Comparison of ENCODE assay signal across 8 cellular contexts in genomic region chr21:45427331-45428271, GRCh38. TPM values are rescaled to one million over a fixed set of nuclear protein-coding genes. Genes with fewer than 3 reads are reported as not detected.
DNase-seq lines count a peak whose midpoint lies in the region; ATAC-seq, FAIRE-seq and TF ChIP-seq lines count a peak whose summit lies in the region.

No MANE protein-coding gene starts in this region.

- H3K9me3 ChIP-seq in small intestine (ENCODE audit: control insufficient read depth, low read depth): no peaks in the 10 kb centered on the region

- no peaks in the 10 kb centered on the region for H3K36me3 ChIP-seq in small intestine (ENCODE audit: control insufficient read depth in 2 of 2, insufficient read depth in 2 of 2, low read length in 2 of 2)

- DNase-seq in ELF-1 (ENCODE audit: low read depth, low spot score): peak; percentile 96
- DNase-seq in foreskin melanocyte: peak; percentile 84
- peak; percentile 90 for DNase-seq in posterior vena cava (ENCODE audit: low spot score)
- DNase-seq in small intestine: no peak
- DNase-seq in NCI-H1092 (lab: John Stamatoyannopoulos, UW): no peak
- DNase-seq in NCI-H1694 (lab: John Stamatoyannopoulos, UW): no peak
- no peak for DNase-seq in NCI-H2227 (lab: John Stamatoyannopoulos, UW; ENCODE audit: unreplicated experiment)

- WGBS in small intestine, 3 donors: 62 to 74% (median 64%) methylated on average over 42 to 45 of the region's 45 CpGs

- peak overlapping the region in 1 of 2 donors; percentile 14 for H3K27ac ChIP-seq in small intestine (ENCODE audit: low read depth in 1 of 2, low read length in 1 of 2)

- no peaks in the 10 kb centered on the region for H3K27me3 ChIP-seq in small intestine (ENCODE audit: control insufficient read depth in 2 of 2, insufficient read depth in 2 of 2, low read length in 2 of 2)

- H3K4me1 ChIP-seq in small intestine (ENCODE audit: control insufficient read depth in 2 of 2, insufficient read depth in 1 of 2, low read depth in 1 of 2, low read length in 1 of 2): no peaks in the 10 kb centered on the region

- intact Hi-C loops in posterior vena cava (cut with DNase I): no loop called here

- no peak overlapping the region for H3K4me3 ChIP-seq in small intestine (ENCODE audit: low read depth in 1 of 2, low read length in 2 of 2)

- ATAC-seq in SK-N-SH treated with all-trans-retinoic acid at 6 μM for 48 hours: peak; percentile 86

- FAIRE-seq in small intestine (lab: Jason Lieb, UNC): no peak

TF ChIP-seq in SK-N-SH treated with all-trans-retinoic acid at 6 μM for 48 hours, 23 proteins besides CTCF, POLR2A, EP300 and RAD21:
- TF ChIP-seq, protein P1, sequence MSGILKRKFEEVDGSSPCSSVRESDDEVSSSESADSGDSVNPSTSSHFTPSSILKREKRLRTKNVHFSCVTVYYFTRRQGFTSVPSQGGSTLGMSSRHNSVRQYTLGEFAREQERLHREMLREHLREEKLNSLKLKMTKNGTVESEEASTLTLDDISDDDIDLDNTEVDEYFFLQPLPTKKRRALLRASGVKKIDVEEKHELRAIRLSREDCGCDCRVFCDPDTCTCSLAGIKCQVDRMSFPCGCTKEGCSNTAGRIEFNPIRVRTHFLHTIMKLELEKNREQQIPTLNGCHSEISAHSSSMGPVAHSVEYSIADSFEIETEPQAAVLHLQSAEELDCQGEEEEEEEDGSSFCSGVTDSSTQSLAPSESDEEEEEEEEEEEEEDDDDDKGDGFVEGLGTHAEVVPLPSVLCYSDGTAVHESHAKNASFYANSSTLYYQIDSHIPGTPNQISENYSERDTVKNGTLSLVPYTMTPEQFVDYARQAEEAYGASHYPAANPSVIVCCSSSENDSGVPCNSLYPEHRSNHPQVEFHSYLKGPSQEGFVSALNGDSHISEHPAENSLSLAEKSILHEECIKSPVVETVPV (CRISPR knock-in tag; IDR thresholded peaks at IDR 0.05): no peak
- peak; percentile 82 for TF ChIP-seq ZFP3 (CRISPR knock-in tag; IDR thresholded peaks at IDR 0.05)
TF ChIP-seq in SK-N-SH treated with all-trans-retinoic acid at 6 μM for 48 hours: peak in this region for 1.

RNA-seq across cellular contexts. Expression of gene COL18A1, which starts 22.6 kb away (rescaled TPM):
- 100 to 1,000 TPM; 117 to 133 TPM for total RNA-seq in posterior vena cava
- 10 to 100 TPM in 1 of 3 donors, 1 to 10 TPM in 2; 2.2 to 34.3 (median 5.7) TPM for polyA plus RNA-seq in small intestine

Comparison
In these comparisons a context has a peak if more than half of its experiments do, and no peak if none do; other contexts are left out.
1. DNase-seq: peak in ELF-1 (single experiment), foreskin melanocyte (single experiment) and posterior vena cava (single experiment); none in small intestine (single experiment), NCI-H1092 (single experiment), NCI-H1694 (single experiment) and NCI-H2227 (single experiment).